ENCODE assay signal across 13 cellular contexts in the genomic region with DNA sequence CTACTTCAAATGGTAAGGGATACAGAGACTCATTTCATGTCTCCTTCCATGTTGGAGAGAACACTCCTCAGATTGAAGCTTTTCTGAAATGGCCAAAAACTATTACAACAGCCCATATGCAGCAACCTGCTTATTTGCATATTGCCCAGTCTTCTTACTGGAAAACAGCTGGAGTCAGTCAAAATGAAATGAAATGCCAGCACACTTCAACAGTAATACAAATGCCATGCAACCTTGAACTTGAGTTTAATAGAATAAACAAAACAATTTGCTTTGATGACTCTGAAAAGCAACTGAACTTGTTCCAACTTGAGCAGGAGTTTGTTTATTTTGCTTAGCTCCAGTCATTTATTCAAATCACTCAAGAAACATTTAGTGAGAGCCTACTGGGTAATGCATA.
DNase-seq lines count a peak whose midpoint lies in the region; ATAC-seq and TF ChIP-seq lines count a peak whose summit lies in the region.
"Had no signal": no experiment of that assay in that cellular context is flagged by ENCODE, and none has a peak within 500 bp of the region (broad histone marks: within the 10 kb centered on the region; RNA-seq: fewer than 3 reads in every experiment).

No MANE protein-coding gene starts in this region.

- H3K27me3 Mint-ChIP-seq in nephron (ENCODE audit: low read depth) = no peaks in the 10 kb centered on the region
- H3K27me3 Mint-ChIP-seq in stimulated activated naive CD8-positive, alpha-beta T cell treated with anti-CD3 and anti-CD28 coated beads, Interleukin-15, amount 100 ng/mL, for 72 hours = no peaks in the 10 kb centered on the region

- H3K27ac ChIP-seq in epithelial cell of prostate = no peak overlapping the region
- H3K27ac ChIP-seq: neural progenitor cell had no signal

- no peak overlapping the region for H3K4me3 Mint-ChIP-seq in nephron
- H3K4me3 Mint-ChIP-seq in stimulated activated naive CD8-positive, alpha-beta T cell treated with anti-CD3 and anti-CD28 coated beads, Interleukin-15, amount 100 ng/mL, for 72 hours = no peak overlapping the region
- H3K4me3 Mint-ChIP-seq: neural progenitor cell had no signal

- H3K27ac Mint-ChIP-seq in nephron = peak overlapping the region; percentile 8 to 46 (median 33)
- no peak overlapping the region for H3K27ac Mint-ChIP-seq in stimulated activated naive CD8-positive, alpha-beta T cell treated with anti-CD3 and anti-CD28 coated beads, Interleukin-15, amount 100 ng/mL, for 72 hours
- H3K27ac Mint-ChIP-seq: neural progenitor cell had no signal

- H3K36me3 Mint-ChIP-seq in nephron (ENCODE audit: low read depth) = no peaks in the 10 kb centered on the region
- H3K36me3 Mint-ChIP-seq: neural progenitor cell had no signal

- DNase-seq in ELR (ENCODE audit: low read depth) (peak; percentile 6), NCI-H345 treated with DMSO at 0.1 percent for 48 hours (lab: John Stamatoyannopoulos, UW; ENCODE audit: unreplicated experiment) (peak; percentile 6), epithelial cell of prostate (ENCODE audit: low read depth, low spot score) (peak; percentile 48), retina (no peak)
- DNase-seq in stimulated activated naive CD8-positive, alpha-beta T cell treated with anti-CD3 and anti-CD28 coated beads, Interleukin-15, amount 100 ng/mL, for 72 hours = no peak
- DNase-seq in stimulated activated CD4-positive, alpha-beta T cell treated with anti-CD3 and anti-CD28 coated beads, Interleukin-2, amount 100 ng/mL, for 48 hours = no peak
- DNase-seq: activated naive CD4-positive, alpha-beta T cell treated with anti-CD3 and anti-CD28 coated beads, Interleukin-2, amount 50 U/mL, for 16 hours; head of caudate nucleus; left cardiac atrium; small intestine; substantia nigra had no signal

- H3K4me1 Mint-ChIP-seq in nephron = peaks cover 18% of the 10 kb centered on the region
- H3K4me1 Mint-ChIP-seq in stimulated activated naive CD8-positive, alpha-beta T cell treated with anti-CD3 and anti-CD28 coated beads, Interleukin-15, amount 100 ng/mL, for 72 hours = peaks cover 8% of the 10 kb centered on the region
- H3K4me1 Mint-ChIP-seq: neural progenitor cell had no signal

- TF ChIP-seq CTCF in nephron (IDR thresholded peaks at IDR 0.05; ENCODE audit: unreplicated experiment in 3 of 3) = no peak

- no peak for ATAC-seq in stimulated activated naive CD8-positive, alpha-beta T cell treated with anti-CD3 and anti-CD28 coated beads, Interleukin-15, amount 100 ng/mL, for 72 hours

- H3K9me3 Mint-ChIP-seq in nephron = no peaks in the 10 kb centered on the region
- H3K9me3 Mint-ChIP-seq in stimulated activated naive CD8-positive, alpha-beta T cell treated with anti-CD3 and anti-CD28 coated beads, Interleukin-15, amount 100 ng/mL, for 72 hours = no peaks in the 10 kb centered on the region
- H3K9me3 Mint-ChIP-seq: neural progenitor cell had no signal

Comparison
In these comparisons a context has a peak if more than half of its experiments do, and no peak if none do; other contexts are left out.
1. DNase-seq: peak in ELR (single experiment), NCI-H345 treated with DMSO at 0.1 percent for 48 hours (single experiment) and epithelial cell of prostate (single experiment); none in stimulated activated naive CD8-positive, alpha-beta T cell treated with anti-CD3 and anti-CD28 coated beads, Interleukin-15, amount 100 ng/mL, for 72 hours (0 of 2), retina (single experiment) and stimulated activated CD4-positive, alpha-beta T cell treated with anti-CD3 and anti-CD28 coated beads, Interleukin-2, amount 100 ng/mL, for 48 hours (0 of 2).
2. H3K27ac Mint-ChIP-seq: peak in nephron (3 of 3); none in stimulated activated naive CD8-positive, alpha-beta T cell treated with anti-CD3 and anti-CD28 coated beads, Interleukin-15, amount 100 ng/mL, for 72 hours (0 of 2).